Comparison of ENCODE assay signal across 2 cellular contexts in genomic region chr3:47848599-47849117, GRCh38.
TF ChIP-seq lines count a peak whose summit lies in the region.

No MANE protein-coding gene starts in this region.

TF ChIP-seq in SK-N-SH treated with all-trans-retinoic acid at 6 μM for 48 hours, 23 proteins besides CTCF, POLR2A, EP300 and RAD21 (continued from another document):
- TF ChIP-seq PATZ1 (CRISPR knock-in tag; IDR thresholded peaks at IDR 0.05; ENCODE audit: borderline replicate concordance) (no peak), CSRNP3 (CRISPR knock-in tag; IDR thresholded peaks at IDR 0.05) (no peak), ZFP3 (CRISPR knock-in tag; IDR thresholded peaks at IDR 0.05) (no peak), ESRRG (CRISPR knock-in tag; IDR thresholded peaks at IDR 0.05) (no peak), ZNF8 (CRISPR knock-in tag; IDR thresholded peaks at IDR 0.05) (no peak), ZNF70 (CRISPR knock-in tag; IDR thresholded peaks at IDR 0.05) (no peak), RARB (CRISPR knock-in tag; IDR thresholded peaks at IDR 0.05) (no peak), CSDC2 (CRISPR knock-in tag; IDR thresholded peaks at IDR 0.05) (no peak), ARNTL (CRISPR knock-in tag; IDR thresholded peaks at IDR 0.05; ENCODE audit: borderline replicate concordance, low read depth) (no peak), BACH2 (CRISPR knock-in tag; IDR thresholded peaks at IDR 0.05; ENCODE audit: borderline replicate concordance) (no peak), SNAI2 (CRISPR knock-in tag; IDR thresholded peaks at IDR 0.05) (no peak), ISL1 (CRISPR knock-in tag; IDR thresholded peaks at IDR 0.05) (no peak), OSR1 (CRISPR knock-in tag; IDR thresholded peaks at IDR 0.05) (no peak), TOX (CRISPR knock-in tag; IDR thresholded peaks at IDR 0.05; ENCODE audit: borderline replicate concordance) (no peak), ZNF565 (CRISPR knock-in tag; conservative IDR thresholded peaks at IDR 0.05; ENCODE audit: low read depth) (no peak), ZFP30 (CRISPR knock-in tag; IDR thresholded peaks at IDR 0.05) (no peak)
- TF ChIP-seq, protein P1, sequence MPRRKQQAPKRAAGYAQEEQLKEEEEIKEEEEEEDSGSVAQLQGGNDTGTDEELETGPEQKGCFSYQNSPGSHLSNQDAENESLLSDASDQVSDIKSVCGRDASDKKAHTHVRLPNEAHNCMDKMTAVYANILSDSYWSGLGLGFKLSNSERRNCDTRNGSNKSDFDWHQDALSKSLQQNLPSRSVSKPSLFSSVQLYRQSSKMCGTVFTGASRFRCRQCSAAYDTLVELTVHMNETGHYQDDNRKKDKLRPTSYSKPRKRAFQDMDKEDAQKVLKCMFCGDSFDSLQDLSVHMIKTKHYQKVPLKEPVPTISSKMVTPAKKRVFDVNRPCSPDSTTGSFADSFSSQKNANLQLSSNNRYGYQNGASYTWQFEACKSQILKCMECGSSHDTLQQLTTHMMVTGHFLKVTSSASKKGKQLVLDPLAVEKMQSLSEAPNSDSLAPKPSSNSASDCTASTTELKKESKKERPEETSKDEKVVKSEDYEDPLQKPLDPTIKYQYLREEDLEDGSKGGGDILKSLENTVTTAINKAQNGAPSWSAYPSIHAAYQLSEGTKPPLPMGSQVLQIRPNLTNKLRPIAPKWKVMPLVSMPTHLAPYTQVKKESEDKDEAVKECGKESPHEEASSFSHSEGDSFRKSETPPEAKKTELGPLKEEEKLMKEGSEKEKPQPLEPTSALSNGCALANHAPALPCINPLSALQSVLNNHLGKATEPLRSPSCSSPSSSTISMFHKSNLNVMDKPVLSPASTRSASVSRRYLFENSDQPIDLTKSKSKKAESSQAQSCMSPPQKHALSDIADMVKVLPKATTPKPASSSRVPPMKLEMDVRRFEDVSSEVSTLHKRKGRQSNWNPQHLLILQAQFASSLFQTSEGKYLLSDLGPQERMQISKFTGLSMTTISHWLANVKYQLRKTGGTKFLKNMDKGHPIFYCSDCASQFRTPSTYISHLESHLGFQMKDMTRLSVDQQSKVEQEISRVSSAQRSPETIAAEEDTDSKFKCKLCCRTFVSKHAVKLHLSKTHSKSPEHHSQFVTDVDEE (CRISPR knock-in tag; IDR thresholded peaks at IDR 0.05) = no peak
- TF ChIP-seq, protein P2, sequence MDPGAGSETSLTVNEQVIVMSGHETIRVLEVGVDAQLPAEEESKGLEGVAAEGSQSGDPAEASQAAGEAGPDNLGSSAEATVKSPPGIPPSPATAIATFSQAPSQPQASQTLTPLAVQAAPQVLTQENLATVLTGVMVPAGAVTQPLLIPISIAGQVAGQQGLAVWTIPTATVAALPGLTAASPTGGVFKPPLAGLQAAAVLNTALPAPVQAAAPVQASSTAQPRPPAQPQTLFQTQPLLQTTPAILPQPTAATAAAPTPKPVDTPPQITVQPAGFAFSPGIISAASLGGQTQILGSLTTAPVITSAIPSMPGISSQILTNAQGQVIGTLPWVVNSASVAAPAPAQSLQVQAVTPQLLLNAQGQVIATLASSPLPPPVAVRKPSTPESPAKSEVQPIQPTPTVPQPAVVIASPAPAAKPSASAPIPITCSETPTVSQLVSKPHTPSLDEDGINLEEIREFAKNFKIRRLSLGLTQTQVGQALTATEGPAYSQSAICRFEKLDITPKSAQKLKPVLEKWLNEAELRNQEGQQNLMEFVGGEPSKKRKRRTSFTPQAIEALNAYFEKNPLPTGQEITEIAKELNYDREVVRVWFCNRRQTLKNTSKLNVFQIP (CRISPR knock-in tag; IDR thresholded peaks at IDR 0.05; ENCODE audit: borderline replicate concordance, low read depth) = no peak

TF ChIP-seq in WTC11, 78 proteins besides CTCF, POLR2A, EP300 and RAD21 (continued from another document):
- TF ChIP-seq, protein P3, sequence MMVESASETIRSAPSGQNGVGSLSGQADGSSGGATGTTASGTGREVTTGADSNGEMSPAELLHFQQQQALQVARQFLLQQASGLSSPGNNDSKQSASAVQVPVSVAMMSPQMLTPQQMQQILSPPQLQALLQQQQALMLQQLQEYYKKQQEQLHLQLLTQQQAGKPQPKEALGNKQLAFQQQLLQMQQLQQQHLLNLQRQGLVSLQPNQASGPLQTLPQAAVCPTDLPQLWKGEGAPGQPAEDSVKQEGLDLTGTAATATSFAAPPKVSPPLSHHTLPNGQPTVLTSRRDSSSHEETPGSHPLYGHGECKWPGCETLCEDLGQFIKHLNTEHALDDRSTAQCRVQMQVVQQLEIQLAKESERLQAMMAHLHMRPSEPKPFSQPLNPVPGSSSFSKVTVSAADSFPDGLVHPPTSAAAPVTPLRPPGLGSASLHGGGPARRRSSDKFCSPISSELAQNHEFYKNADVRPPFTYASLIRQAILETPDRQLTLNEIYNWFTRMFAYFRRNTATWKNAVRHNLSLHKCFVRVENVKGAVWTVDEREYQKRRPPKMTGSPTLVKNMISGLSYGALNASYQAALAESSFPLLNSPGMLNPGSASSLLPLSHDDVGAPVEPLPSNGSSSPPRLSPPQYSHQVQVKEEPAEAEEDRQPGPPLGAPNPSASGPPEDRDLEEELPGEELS (CRISPR knock-in tag; IDR thresholded peaks at IDR 0.05) = no peak
- TF ChIP-seq, protein P4, sequence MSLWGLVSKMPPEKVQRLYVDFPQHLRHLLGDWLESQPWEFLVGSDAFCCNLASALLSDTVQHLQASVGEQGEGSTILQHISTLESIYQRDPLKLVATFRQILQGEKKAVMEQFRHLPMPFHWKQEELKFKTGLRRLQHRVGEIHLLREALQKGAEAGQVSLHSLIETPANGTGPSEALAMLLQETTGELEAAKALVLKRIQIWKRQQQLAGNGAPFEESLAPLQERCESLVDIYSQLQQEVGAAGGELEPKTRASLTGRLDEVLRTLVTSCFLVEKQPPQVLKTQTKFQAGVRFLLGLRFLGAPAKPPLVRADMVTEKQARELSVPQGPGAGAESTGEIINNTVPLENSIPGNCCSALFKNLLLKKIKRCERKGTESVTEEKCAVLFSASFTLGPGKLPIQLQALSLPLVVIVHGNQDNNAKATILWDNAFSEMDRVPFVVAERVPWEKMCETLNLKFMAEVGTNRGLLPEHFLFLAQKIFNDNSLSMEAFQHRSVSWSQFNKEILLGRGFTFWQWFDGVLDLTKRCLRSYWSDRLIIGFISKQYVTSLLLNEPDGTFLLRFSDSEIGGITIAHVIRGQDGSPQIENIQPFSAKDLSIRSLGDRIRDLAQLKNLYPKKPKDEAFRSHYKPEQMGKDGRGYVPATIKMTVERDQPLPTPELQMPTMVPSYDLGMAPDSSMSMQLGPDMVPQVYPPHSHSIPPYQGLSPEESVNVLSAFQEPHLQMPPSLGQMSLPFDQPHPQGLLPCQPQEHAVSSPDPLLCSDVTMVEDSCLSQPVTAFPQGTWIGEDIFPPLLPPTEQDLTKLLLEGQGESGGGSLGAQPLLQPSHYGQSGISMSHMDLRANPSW (CRISPR knock-in tag; conservative IDR thresholded peaks at IDR 0.05; ENCODE audit: low read depth) = no peak
- no peak for TF ChIP-seq ARID4B (CRISPR knock-in tag; IDR thresholded peaks at IDR 0.05; ENCODE audit: borderline replicate concordance)
- no peak for TF ChIP-seq TEAD1 (CRISPR knock-in tag; IDR thresholded peaks at IDR 0.05)
- TF ChIP-seq, protein P5, sequence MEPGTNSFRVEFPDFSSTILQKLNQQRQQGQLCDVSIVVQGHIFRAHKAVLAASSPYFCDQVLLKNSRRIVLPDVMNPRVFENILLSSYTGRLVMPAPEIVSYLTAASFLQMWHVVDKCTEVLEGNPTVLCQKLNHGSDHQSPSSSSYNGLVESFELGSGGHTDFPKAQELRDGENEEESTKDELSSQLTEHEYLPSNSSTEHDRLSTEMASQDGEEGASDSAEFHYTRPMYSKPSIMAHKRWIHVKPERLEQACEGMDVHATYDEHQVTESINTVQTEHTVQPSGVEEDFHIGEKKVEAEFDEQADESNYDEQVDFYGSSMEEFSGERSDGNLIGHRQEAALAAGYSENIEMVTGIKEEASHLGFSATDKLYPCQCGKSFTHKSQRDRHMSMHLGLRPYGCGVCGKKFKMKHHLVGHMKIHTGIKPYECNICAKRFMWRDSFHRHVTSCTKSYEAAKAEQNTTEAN (CRISPR knock-in tag; IDR thresholded peaks at IDR 0.05) = no peak
- TF ChIP-seq, protein P6, sequence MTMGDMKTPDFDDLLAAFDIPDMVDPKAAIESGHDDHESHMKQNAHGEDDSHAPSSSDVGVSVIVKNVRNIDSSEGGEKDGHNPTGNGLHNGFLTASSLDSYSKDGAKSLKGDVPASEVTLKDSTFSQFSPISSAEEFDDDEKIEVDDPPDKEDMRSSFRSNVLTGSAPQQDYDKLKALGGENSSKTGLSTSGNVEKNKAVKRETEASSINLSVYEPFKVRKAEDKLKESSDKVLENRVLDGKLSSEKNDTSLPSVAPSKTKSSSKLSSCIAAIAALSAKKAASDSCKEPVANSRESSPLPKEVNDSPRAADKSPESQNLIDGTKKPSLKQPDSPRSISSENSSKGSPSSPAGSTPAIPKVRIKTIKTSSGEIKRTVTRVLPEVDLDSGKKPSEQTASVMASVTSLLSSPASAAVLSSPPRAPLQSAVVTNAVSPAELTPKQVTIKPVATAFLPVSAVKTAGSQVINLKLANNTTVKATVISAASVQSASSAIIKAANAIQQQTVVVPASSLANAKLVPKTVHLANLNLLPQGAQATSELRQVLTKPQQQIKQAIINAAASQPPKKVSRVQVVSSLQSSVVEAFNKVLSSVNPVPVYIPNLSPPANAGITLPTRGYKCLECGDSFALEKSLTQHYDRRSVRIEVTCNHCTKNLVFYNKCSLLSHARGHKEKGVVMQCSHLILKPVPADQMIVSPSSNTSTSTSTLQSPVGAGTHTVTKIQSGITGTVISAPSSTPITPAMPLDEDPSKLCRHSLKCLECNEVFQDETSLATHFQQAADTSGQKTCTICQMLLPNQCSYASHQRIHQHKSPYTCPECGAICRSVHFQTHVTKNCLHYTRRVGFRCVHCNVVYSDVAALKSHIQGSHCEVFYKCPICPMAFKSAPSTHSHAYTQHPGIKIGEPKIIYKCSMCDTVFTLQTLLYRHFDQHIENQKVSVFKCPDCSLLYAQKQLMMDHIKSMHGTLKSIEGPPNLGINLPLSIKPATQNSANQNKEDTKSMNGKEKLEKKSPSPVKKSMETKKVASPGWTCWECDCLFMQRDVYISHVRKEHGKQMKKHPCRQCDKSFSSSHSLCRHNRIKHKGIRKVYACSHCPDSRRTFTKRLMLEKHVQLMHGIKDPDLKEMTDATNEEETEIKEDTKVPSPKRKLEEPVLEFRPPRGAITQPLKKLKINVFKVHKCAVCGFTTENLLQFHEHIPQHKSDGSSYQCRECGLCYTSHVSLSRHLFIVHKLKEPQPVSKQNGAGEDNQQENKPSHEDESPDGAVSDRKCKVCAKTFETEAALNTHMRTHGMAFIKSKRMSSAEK (CRISPR knock-in tag; IDR thresholded peaks at IDR 0.05; ENCODE audit: borderline replicate concordance) = no peak
- TF ChIP-seq OVOL2 (CRISPR knock-in tag; IDR thresholded peaks at IDR 0.05; ENCODE audit: borderline replicate concordance) = no peak
- no peak for TF ChIP-seq FOXK1 (CRISPR knock-in tag; IDR thresholded peaks at IDR 0.05)
- TF ChIP-seq FOXP1 (CRISPR knock-in tag; IDR thresholded peaks at IDR 0.05; ENCODE audit: borderline replicate concordance) = no peak
- TF ChIP-seq ZNF416 (CRISPR knock-in tag; IDR thresholded peaks at IDR 0.05) = no peak
TF ChIP-seq in WTC11: peak in this region for 0.
